9 cellular contexts compared by ENCODE assay signal in the genomic region with DNA sequence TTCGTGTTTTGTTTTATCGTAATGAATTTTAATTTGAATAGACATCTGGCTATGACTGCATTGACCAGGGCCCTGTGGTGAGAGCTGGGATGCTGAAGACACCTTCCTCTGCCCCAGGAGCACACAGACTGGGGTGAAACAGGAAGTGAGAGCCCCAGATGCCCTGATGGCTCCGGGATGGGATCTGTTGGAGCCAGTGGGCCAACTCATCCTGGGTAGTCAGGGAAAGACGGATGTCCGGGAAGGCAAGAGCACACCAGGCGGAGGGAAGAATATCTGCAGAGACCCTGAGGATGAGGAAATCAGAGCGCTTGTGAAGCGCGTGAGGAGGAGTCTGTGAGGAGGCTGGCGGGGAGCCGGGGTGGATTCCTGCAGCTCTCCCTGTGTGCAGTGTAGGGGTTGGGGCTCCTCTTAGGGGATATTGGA.
A peak's percentile ranks its signal among the peaks of the same experiment; 100 is the strongest.
DNase-seq lines count a peak whose midpoint lies in the region; ATAC-seq and TF ChIP-seq lines count a peak whose summit lies in the region.
"Had no signal": no experiment of that assay in that cellular context is flagged by ENCODE, and none has a peak within 500 bp of the region (broad histone marks: within the 10 kb centered on the region; RNA-seq: fewer than 3 reads in every experiment).

No MANE protein-coding gene starts in this region.

- H3K4me1 Mint-ChIP-seq in stimulated activated naive B cell treated with anti-CD40 and anti-IgM and Interleukin-4, amounts not matched to agents 10 μg/mL and 1 μg/mL and 100 μg/mL, for 72 hours = peaks cover 12 to 14% of the 10 kb centered on the region in 2 donors

- H3K36me3 ChIP-seq in GM23248 (ENCODE audit: low read depth) = no peaks in the 10 kb centered on the region
- H3K36me3 ChIP-seq in hepatocyte (replicated peaks; ENCODE audit: insufficient read depth, low read depth) = no peaks in the 10 kb centered on the region

- H3K27ac ChIP-seq in GM23248 (peak overlapping the region; percentile 31), hepatocyte (peak overlapping the region; percentile 90)

- no peaks in the 10 kb centered on the region for H3K27me3 Mint-ChIP-seq in stimulated activated naive B cell treated with anti-CD40 and anti-IgM and Interleukin-4, amounts not matched to agents 10 μg/mL and 1 μg/mL and 100 μg/mL, for 72 hours

- H3K27me3 ChIP-seq in GM23248 (replicated peaks; ENCODE audit: insufficient read depth) (no peaks in the 10 kb centered on the region), hepatocyte (no peaks in the 10 kb centered on the region)

- H3K9me3 Mint-ChIP-seq in stimulated activated naive B cell treated with anti-CD40 and anti-IgM and Interleukin-4, amounts not matched to agents 10 μg/mL and 1 μg/mL and 100 μg/mL, for 72 hours = peaks cover 0 to 3% of the 10 kb centered on the region in 2 donors

- peaks cover 18% of the 10 kb centered on the region for H3K4me1 ChIP-seq in GM23248 (ENCODE audit: insufficient read depth)
- H3K4me1 ChIP-seq in hepatocyte (ENCODE audit: insufficient read depth) = peaks cover 26% of the 10 kb centered on the region

- in situ Hi-C loops in GM23248 (cut with MboI) = no loop called here
- in situ Hi-C loops in astrocyte of the spinal cord (cut with HindIII; ENCODE audit: low sequenced_read_pairs) = no loop called here

- H3K9me2 ChIP-seq in GM23248 (ENCODE audit: insufficient read depth) = no peaks in the 10 kb centered on the region
- no peaks in the 10 kb centered on the region for H3K9me2 ChIP-seq in hepatocyte (replicated peaks; ENCODE audit: insufficient read depth)

- TF ChIP-seq CTCF in astrocyte of the spinal cord (IDR thresholded peaks at IDR 0.05; ENCODE audit: low read depth, low read length) = peak; percentile 28
- peak; percentile 11 for TF ChIP-seq CTCF in hepatocyte (IDR thresholded peaks at IDR 0.05; ENCODE audit: poor library complexity)

- peak overlapping the region; percentile 41 for H3K4me3 ChIP-seq in GM23248
- H3K4me3 ChIP-seq in astrocyte of the spinal cord (ENCODE audit: low read depth, low read length) = no peak overlapping the region
- H3K4me3 ChIP-seq in hepatocyte = no peak overlapping the region

- H3K9me3 ChIP-seq in GM23248 (ENCODE audit: low read depth) = no peaks in the 10 kb centered on the region
- no peaks in the 10 kb centered on the region for H3K9me3 ChIP-seq in hepatocyte (ENCODE audit: low read depth)

- peak; percentile 74 for DNase-seq in GM23248
- peak; percentile 70 for DNase-seq in astrocyte of the spinal cord (ENCODE audit: low read depth, low spot score)
- peak; percentile 65 for DNase-seq in hepatocyte (ENCODE audit: low spot score)
- DNase-seq in stimulated activated naive B cell treated with anti-CD40 and anti-IgM and Interleukin-4, amounts not matched to agents 10 μg/mL and 1 μg/mL and 100 μg/mL, for 72 hours = no peak
- DNase-seq in activated CD4-positive, CD25-positive, alpha-beta regulatory T cell (lab: John Stamatoyannopoulos, UW) = no peak
- no peak for DNase-seq in HPDE6-E6E7 (ENCODE audit: extremely low spot score)
- DNase-seq: posterior cingulate gyrus had no signal

- no peaks in the 10 kb centered on the region for H4K20me1 ChIP-seq in GM23248 (ENCODE audit: insufficient read depth)
- H4K20me1 ChIP-seq in hepatocyte (ENCODE audit: insufficient read depth, poor library complexity, severe bottlenecking) = no peaks in the 10 kb centered on the region

- peak overlapping the region; percentile 60 for H3K9ac ChIP-seq in GM23248

- ATAC-seq in stimulated activated naive B cell treated with anti-CD40 and anti-IgM and Interleukin-4, amounts not matched to agents 10 μg/mL and 1 μg/mL and 100 μg/mL, for 72 hours (replicated peaks) = peak in 1 of 2 donors; percentile 29
- ATAC-seq in GM18517 (IDR thresholded peaks at IDR 0.05; ENCODE audit: unreplicated experiment) (no peak), GM21447 (IDR thresholded peaks at IDR 0.05; ENCODE audit: unreplicated experiment) (no peak)

- H3F3A ChIP-seq in GM23248 (ENCODE audit: insufficient read depth) = no peaks in the 10 kb centered on the region

- peaks cover 38 to 41% of the 10 kb centered on the region in 2 donors for H3K36me3 Mint-ChIP-seq in stimulated activated naive B cell treated with anti-CD40 and anti-IgM and Interleukin-4, amounts not matched to agents 10 μg/mL and 1 μg/mL and 100 μg/mL, for 72 hours

- H3K4me2 ChIP-seq in GM23248 (ENCODE audit: unreplicated experiment) = peak overlapping the region; percentile 28
- H3K4me2 ChIP-seq in hepatocyte = peak overlapping the region; percentile 62

- peak overlapping the region; percentile 32 for H3K27ac Mint-ChIP-seq in stimulated activated naive B cell treated with anti-CD40 and anti-IgM and Interleukin-4, amounts not matched to agents 10 μg/mL and 1 μg/mL and 100 μg/mL, for 72 hours

- peak overlapping the region; percentile 81 for H2AFZ ChIP-seq in GM23248
- H2AFZ ChIP-seq in hepatocyte = no peak overlapping the region

- H3K4me3 Mint-ChIP-seq in stimulated activated naive B cell treated with anti-CD40 and anti-IgM and Interleukin-4, amounts not matched to agents 10 μg/mL and 1 μg/mL and 100 μg/mL, for 72 hours = no peak overlapping the region

- H3K79me2 ChIP-seq in GM23248 (ENCODE audit: insufficient read depth) = no peaks in the 10 kb centered on the region
- peaks cover 52% of the 10 kb centered on the region for H3K79me2 ChIP-seq in hepatocyte

- WGBS in GM23248 (ENCODE audit: low coverage in 1 of 2, low lambda C conversion rate in 2 of 2, missing lambda C conversion rate in 2 of 2), 2 experiments = 26% methylated on average over 11 of the region's 11 CpGs
- 68% methylated on average over 11 of the region's 11 CpGs for WGBS in hepatocyte (ENCODE audit: low lambda C conversion rate, missing lambda C conversion rate)

Comparison
In these comparisons a context has a peak if more than half of its experiments do, and no peak if none do; other contexts are left out.
1. DNase-seq: peak in GM23248 (single experiment), astrocyte of the spinal cord (single experiment) and hepatocyte (single experiment); none in stimulated activated naive B cell treated with anti-CD40 and anti-IgM and Interleukin-4, amounts not matched to agents 10 μg/mL and 1 μg/mL and 100 μg/mL, for 72 hours (single experiment), activated CD4-positive, CD25-positive, alpha-beta regulatory T cell (0 of 4) and HPDE6-E6E7 (single experiment).